17 cellular contexts compared by ENCODE assay signal in the genomic region with DNA sequence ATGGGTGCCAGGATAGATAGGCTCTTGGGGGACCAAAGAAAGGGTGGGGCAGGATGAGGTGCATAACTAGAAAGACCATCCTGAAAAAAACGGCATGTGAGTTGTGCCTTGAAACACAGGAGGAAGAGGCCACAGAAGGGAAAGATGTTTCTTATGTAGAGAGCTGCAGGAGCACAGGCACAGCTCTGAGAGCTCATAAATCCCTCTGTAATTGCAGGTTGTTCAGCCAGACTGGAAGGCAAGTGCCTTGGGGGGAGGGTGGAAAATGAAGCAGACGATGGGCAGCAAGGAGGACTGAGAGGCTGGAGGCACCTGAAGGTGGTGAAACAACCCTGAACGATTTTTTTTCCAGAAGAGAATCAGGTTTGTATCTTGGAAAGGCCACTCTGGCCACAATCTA.
A peak's percentile ranks its signal among the peaks of the same experiment; 100 is the strongest.
DNase-seq lines count a peak whose midpoint lies in the region; ATAC-seq and TF ChIP-seq lines count a peak whose summit lies in the region.
"Had no signal": no experiment of that assay in that cellular context is flagged by ENCODE, and none has a peak within 500 bp of the region (broad histone marks: within the 10 kb centered on the region; RNA-seq: fewer than 3 reads in every experiment).

No MANE protein-coding gene starts in this region.

- TF ChIP-seq CTCF in glutamatergic neuron (IDR thresholded peaks at IDR 0.05; ENCODE audit: partially characterized antibody, unreplicated experiment), result no peak

- no peak for ATAC-seq in GM18861 (IDR thresholded peaks at IDR 0.05; ENCODE audit: unreplicated experiment)

- H3K4me1 Mint-ChIP-seq in glutamatergic neuron (ENCODE audit: low read depth, unreplicated experiment), result peaks cover 4% of the 10 kb centered on the region
- H3K4me1 Mint-ChIP-seq: B cell had no signal

- H3K4me3 Mint-ChIP-seq in glutamatergic neuron (ENCODE audit: unreplicated experiment), result no peak overlapping the region
- H3K4me3 Mint-ChIP-seq: B cell; CD4-positive, alpha-beta T cell; HFFc6 had no signal

- no peaks in the 10 kb centered on the region for H3K9me3 Mint-ChIP-seq in glutamatergic neuron (ENCODE audit: unreplicated experiment)
- H3K9me3 Mint-ChIP-seq: CD4-positive, alpha-beta T cell; HFFc6 had no signal

- H3K27me3 Mint-ChIP-seq in glutamatergic neuron (ENCODE audit: unreplicated experiment), result no peaks in the 10 kb centered on the region
- H3K27me3 Mint-ChIP-seq: CD4-positive, alpha-beta T cell had no signal

- H3K36me3 Mint-ChIP-seq in glutamatergic neuron (ENCODE audit: unreplicated experiment), result peaks cover 4% of the 10 kb centered on the region

- DNase-seq in NCI-H1092 (lab: John Stamatoyannopoulos, UW) (peak; percentile 10), NCI-H1436 (lab: John Stamatoyannopoulos, UW) (peak; percentile 75), NCI-H345 treated with DMSO at 0.1 percent for 48 hours (lab: John Stamatoyannopoulos, UW; ENCODE audit: unreplicated experiment) (peak; percentile 27), left kidney (ENCODE audit: low read depth, low spot score) (peak; percentile 63), glutamatergic neuron (no peak), GOT3 (lab: John Stamatoyannopoulos, UW) (no peak)
- DNase-seq: CD4-positive, alpha-beta T cell; DMS79 treated with DMSO at 0.1 percent for 48 hours; GDM1; HFFc6; KBM-7; NCI-H1048; NCI-H2171 treated with DMSO at 0.1 percent for 48 hours; NCI-H82; T-helper 9 cell had no signal

- no peak overlapping the region for H3K27ac Mint-ChIP-seq in glutamatergic neuron (ENCODE audit: unreplicated experiment)
- H3K27ac Mint-ChIP-seq: B cell; CD4-positive, alpha-beta T cell; HFFc6 had no signal

Comparison
In these comparisons a context has a peak if more than half of its experiments do, and no peak if none do; other contexts are left out.
1. DNase-seq: peak in NCI-H1092 (single experiment), NCI-H1436 (single experiment), NCI-H345 treated with DMSO at 0.1 percent for 48 hours (single experiment) and left kidney (single experiment); none in glutamatergic neuron (single experiment) and GOT3 (single experiment).